Comparison of ENCODE assay signal across 8 cellular contexts in the genomic region with DNA sequence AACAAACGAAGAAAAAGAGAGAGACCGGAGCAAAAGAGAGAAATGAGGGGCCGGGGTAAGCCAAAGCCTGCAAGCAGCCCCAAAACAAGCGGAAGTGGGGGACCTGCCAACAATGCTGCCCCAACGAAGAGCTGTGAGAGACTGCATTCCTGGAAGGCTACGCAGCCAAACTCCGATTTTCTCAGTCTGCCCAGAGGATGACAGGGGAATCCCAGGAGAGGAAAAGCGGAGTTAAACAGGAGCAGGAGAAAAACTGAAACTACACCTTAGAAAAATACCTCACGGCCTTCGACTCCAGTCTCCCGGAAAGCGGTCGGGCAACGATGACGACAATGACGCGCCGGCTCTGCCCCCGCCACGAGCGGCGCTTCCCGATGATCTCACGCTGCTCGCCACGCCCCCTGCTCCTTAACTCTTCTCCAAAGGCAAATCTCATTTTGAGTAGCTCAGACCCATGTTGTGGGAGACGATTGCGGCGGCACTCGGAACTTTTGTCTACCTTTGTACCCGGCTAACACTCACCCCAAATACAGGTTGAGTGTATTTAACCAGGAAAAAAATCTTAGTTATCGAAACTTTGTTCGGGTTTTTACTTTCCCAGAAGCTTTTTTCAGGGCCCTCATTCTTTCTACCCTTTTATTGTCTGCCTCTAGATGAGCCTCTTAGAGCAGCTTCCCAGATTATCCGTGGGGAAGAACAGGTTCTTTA. TPM values are rescaled to one million over a fixed set of nuclear protein-coding genes. Genes with fewer than 3 reads are reported as not detected.
DNase-seq lines count a peak whose midpoint lies in the region; ATAC-seq and TF ChIP-seq lines count a peak whose summit lies in the region.

A gene with protein sequence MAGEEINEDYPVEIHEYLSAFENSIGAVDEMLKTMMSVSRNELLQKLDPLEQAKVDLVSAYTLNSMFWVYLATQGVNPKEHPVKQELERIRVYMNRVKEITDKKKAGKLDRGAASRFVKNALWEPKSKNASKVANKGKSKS (minus strand): TSS at position 325 of the 708 bp plus-strand sequence. CDS start 15,694 bp downstream, outside the sequence.

- ATAC-seq in GM21717 (IDR thresholded peaks at IDR 0.05; ENCODE audit: unreplicated experiment) (peak; percentile 94), Panc1 (peak; percentile 97), esophagus mucosa (peak; percentile 99)
- peak; percentile 89 to 93 for ATAC-seq in activated T-cell treated with anti-CD3 and anti-CD28 coated beads, Interleukin-2, amount 50 U/mL, for 4 hours

- H3K9ac ChIP-seq in muscle layer of colon (ENCODE audit: low read length), result peak within 1 kb of the TSS; percentile 91

- H3K36me3 ChIP-seq in Panc1 (ENCODE audit: control insufficient read depth, insufficient read depth, low read length) (peaks cover 4% of the 10 kb centered on the region; the same call in 1 of the 2 replicates), muscle layer of colon (ENCODE audit: insufficient read depth, low read length) (no peaks in the 10 kb centered on the region)

- intact Hi-C loops in Panc1 (cut with micrococcal nuclease; ENCODE audit: unreplicated experiment), result no loop called here

- peak within 1 kb of the TSS; percentile 95 for H3K27ac ChIP-seq in Panc1 (ENCODE audit: low read length)
- peak within 1 kb of the TSS; percentile 85 for H3K27ac ChIP-seq in muscle layer of colon (ENCODE audit: low read depth, low read length)

- no peaks in the 10 kb centered on the region for H3K27me3 ChIP-seq in Panc1 (ENCODE audit: control insufficient read depth, insufficient read depth, low read length)
- H3K27me3 ChIP-seq in muscle layer of colon (ENCODE audit: control insufficient read depth in 1 of 2, insufficient read depth in 2 of 2, low read length in 2 of 2), result no peaks in the 10 kb centered on the region

- TF ChIP-seq CTCF in Panc1 (IDR thresholded peaks at IDR 0.05), result no peak

- CTCF ChIA-PET in Panc1 (lab: Charles Lee), result no interaction called here

- no peaks in the 10 kb centered on the region for H3K9me3 Mint-ChIP-seq in activated T-cell treated with anti-CD3 and anti-CD28 coated beads, Interleukin-2, amount 50 U/mL, for 4 hours

- in situ Hi-C loops in Panc1 (cut with HindIII; ENCODE audit: low pct_unique_long_range_greater_than_20kb, low sequenced_read_pairs), result no loop called here

- H3K36me3 Mint-ChIP-seq in activated T-cell treated with anti-CD3 and anti-CD28 coated beads, Interleukin-2, amount 50 U/mL, for 4 hours (ENCODE audit: insufficient read depth), result peaks cover 6% of the 10 kb centered on the region

- DNase-seq in DMS153 treated with DMSO at 0.1 percent for 48 hours (lab: John Stamatoyannopoulos, UW; ENCODE audit: unreplicated experiment), result peak; percentile 86
- DNase-seq in KG1 (lab: John Stamatoyannopoulos, UW), result peak; percentile 94
- DNase-seq in Panc1 (ENCODE audit: low read depth, low spot score), result peak; percentile 59
- peak; percentile 93 for DNase-seq in activated T-cell treated with anti-CD3 and anti-CD28 coated beads, Interleukin-2, amount 50 U/mL, for 4 hours
- DNase-seq in stimulated activated CD8-positive, alpha-beta memory T cell treated with anti-CD3 and anti-CD28 coated beads, Interleukin-7, amount 100 ng/mL, for 24 hours (ENCODE audit: low read depth), result peak; percentile 90

- POLR2A ChIA-PET in Panc1 (lab: Charles Lee), result interaction anchor here (0.6 to 0.7 kb wide), 2 partner anchors 8 to 208 kb away, joined by 4 to 8 read pairs; no protein-coding TSS in a partner anchor

- peaks cover 10% of the 10 kb centered on the region for H3K4me1 ChIP-seq in Panc1 (ENCODE audit: control insufficient read depth, insufficient read depth, low read length)
- H3K4me1 ChIP-seq in muscle layer of colon (ENCODE audit: insufficient read depth, low read length), result peaks cover 9% of the 10 kb centered on the region

- H3K9me3 ChIP-seq in Panc1 (ENCODE audit: control insufficient read depth, insufficient read depth, low read depth, low read length), result no peaks in the 10 kb centered on the region
- no peaks in the 10 kb centered on the region for H3K9me3 ChIP-seq in muscle layer of colon (ENCODE audit: low read length)

- BruUV-seq in Panc1 (replicated peaks; lab: Mats Ljungman, UMichigan), result no TSS peak

- peaks cover 10% of the 10 kb centered on the region for H3K27me3 Mint-ChIP-seq in activated T-cell treated with anti-CD3 and anti-CD28 coated beads, Interleukin-2, amount 50 U/mL, for 4 hours (ENCODE audit: low read depth)

- H3K4me3 Mint-ChIP-seq in activated T-cell treated with anti-CD3 and anti-CD28 coated beads, Interleukin-2, amount 50 U/mL, for 4 hours, result peak within 1 kb of the TSS; percentile 96

- peak within 1 kb of the TSS; percentile 96 to 97 for H3K4me3 ChIP-seq in Panc1 (ENCODE audit: low read depth in 2 of 2, low read length in 2 of 2)
- H3K4me3 ChIP-seq in muscle layer of colon (ENCODE audit: low read depth in 1 of 2, low read length in 2 of 2), result peak within 1 kb of the TSS; percentile 80 to 89

- H3K4me1 Mint-ChIP-seq in activated T-cell treated with anti-CD3 and anti-CD28 coated beads, Interleukin-2, amount 50 U/mL, for 4 hours (ENCODE audit: low read depth), result peaks cover 40% of the 10 kb centered on the region

RNA-seq across cellular contexts. Expression of the gene that starts here (rescaled TPM):
- 16.8 TPM for total RNA-seq in Panc1 (2021; ENCODE audit: unreplicated experiment)
- polyA plus RNA-seq in Panc1 (2012; ENCODE audit: insufficient read length), result 13.6 TPM
- total RNA-seq in activated T-cell treated with anti-CD3 and anti-CD28 coated beads, Interleukin-2, amount 50 U/mL, for 4 hours, result 10 to 100 TPM; 25.1 to 41.2 (median 27.1) TPM
- total RNA-seq in esophagus mucosa, result 11.2 TPM

Comparison
In these comparisons a context has a peak if more than half of its experiments do, and no peak if none do; other contexts are left out.
1. Peak in every context shown above with its lines: DNase-seq, ATAC-seq, H3K4me3 ChIP-seq and H3K27ac ChIP-seq.